25 cellular contexts compared by ENCODE assay signal in genomic region chr22:44460287-44461082, GRCh38. TPM values are rescaled to one million over a fixed set of nuclear protein-coding genes. Genes with fewer than 3 reads are reported as not detected.
A peak's percentile ranks its signal among the peaks of the same experiment; 100 is the strongest.
DNase-seq lines count a peak whose midpoint lies in the region; ATAC-seq lines count a peak whose summit lies in the region.
"Had no signal": no experiment of that assay in that cellular context is flagged by ENCODE, and none has a peak within 500 bp of the region (broad histone marks: within the 10 kb centered on the region; RNA-seq: fewer than 3 reads in every experiment).

No MANE protein-coding gene starts in this region.

- DNase-seq in activated T-cell treated with anti-CD3 and anti-CD28 coated beads for 4 hours (peak; percentile 14), RPMI8226 (peak; percentile 37), HuH-7 (ENCODE audit: low spot score) (no peak), NCI-H1105 treated with DMSO at 0.1 percent for 48 hours (lab: John Stamatoyannopoulos, UW) (no peak), SJCRH30 (no peak)
- no peak for DNase-seq in activated T-cell treated with anti-CD3 and anti-CD28 coated beads, Interleukin-2, amount 50 U/mL, for 1 hour
- peak; percentile 27 for DNase-seq in activated naive CD8-positive, alpha-beta T cell treated with anti-CD3 and anti-CD28 coated beads for 36 hours
- DNase-seq in stimulated activated effector memory CD8-positive, alpha-beta T cell treated with anti-CD3 and anti-CD28 coated beads, Interleukin-12 subunit alpha, Interleukin-12 subunit beta, amount 100 ng/mL, for 72 hours (ENCODE audit: low spot score in 2 of 2), result peak in 1 of 2 donors; percentile 40
- DNase-seq: amygdala; CD4-positive, alpha-beta T cell; DMS53; effector CD8-positive, alpha-beta T cell; HFFc6; mammary epithelial cell; NCI-H1436; NCI-H2171; NCI-H748 treated with DMSO at 0.1 percent for 48 hours; PC-3; T-helper 9 cell; thyroid gland had no signal

- peak; percentile 41 for ATAC-seq in stimulated activated effector memory CD8-positive, alpha-beta T cell treated with anti-CD3 and anti-CD28 coated beads, Interleukin-12 subunit alpha, Interleukin-12 subunit beta, amount 100 ng/mL, for 72 hours
- ATAC-seq: naive thymus-derived CD8-positive, alpha-beta T cell; PC-3 had no signal

- H3K36me3 Mint-ChIP-seq in activated naive CD8-positive, alpha-beta T cell treated with anti-CD3 and anti-CD28 coated beads for 36 hours, result peaks cover 5% of the 10 kb centered on the region
- H3K36me3 Mint-ChIP-seq in stimulated activated effector memory CD8-positive, alpha-beta T cell treated with anti-CD3 and anti-CD28 coated beads, Interleukin-12 subunit alpha, Interleukin-12 subunit beta, amount 100 ng/mL, for 72 hours, result peaks cover 6% of the 10 kb centered on the region

- no peak overlapping the region for H3K4me3 Mint-ChIP-seq in activated naive CD8-positive, alpha-beta T cell treated with anti-CD3 and anti-CD28 coated beads for 36 hours
- no peak overlapping the region for H3K4me3 Mint-ChIP-seq in stimulated activated effector memory CD8-positive, alpha-beta T cell treated with anti-CD3 and anti-CD28 coated beads, Interleukin-12 subunit alpha, Interleukin-12 subunit beta, amount 100 ng/mL, for 72 hours
- H3K4me3 Mint-ChIP-seq: activated T-cell treated with anti-CD3 and anti-CD28 coated beads, Interleukin-2, amount 50 U/mL, for 72 hours; CD4-positive, alpha-beta T cell; central memory CD8-positive, alpha-beta T cell; HFFc6; naive thymus-derived CD8-positive, alpha-beta T cell had no signal

- H3K4me1 ChIP-seq in SJCRH30, result no peaks in the 10 kb centered on the region
- H3K4me1 ChIP-seq: SJSA1, thyroid gland had no signal

- no peak overlapping the region for H3K27ac ChIP-seq in SJCRH30
- H3K27ac ChIP-seq: SJSA1, skin epidermis, thyroid gland had no signal

- peak overlapping the region; percentile 51 for H3K27ac Mint-ChIP-seq in activated naive CD8-positive, alpha-beta T cell treated with anti-CD3 and anti-CD28 coated beads for 36 hours
- H3K27ac Mint-ChIP-seq in stimulated activated effector memory CD8-positive, alpha-beta T cell treated with anti-CD3 and anti-CD28 coated beads, Interleukin-12 subunit alpha, Interleukin-12 subunit beta, amount 100 ng/mL, for 72 hours, result peak overlapping the region; percentile 26
- H3K27ac Mint-ChIP-seq: activated T-cell treated with anti-CD3 and anti-CD28 coated beads, Interleukin-2, amount 50 U/mL, for 72 hours; CD4-positive, alpha-beta T cell; HFFc6 had no signal

- no peaks in the 10 kb centered on the region for H3K36me3 ChIP-seq in SJCRH30
- H3K36me3 ChIP-seq: SJSA1, thyroid gland had no signal

- no peaks in the 10 kb centered on the region for H3K9me3 ChIP-seq in SJCRH30 (replicated peaks)
- H3K9me3 ChIP-seq: SJSA1, thyroid gland had no signal

- no peak overlapping the region for H3K4me3 ChIP-seq in SJCRH30
- H3K4me3 ChIP-seq: SJSA1, skin epidermis, thyroid gland had no signal

- H3K9me3 Mint-ChIP-seq in activated naive CD8-positive, alpha-beta T cell treated with anti-CD3 and anti-CD28 coated beads for 36 hours, result peaks cover 11% of the 10 kb centered on the region
- peaks cover 6% of the 10 kb centered on the region for H3K9me3 Mint-ChIP-seq in stimulated activated effector memory CD8-positive, alpha-beta T cell treated with anti-CD3 and anti-CD28 coated beads, Interleukin-12 subunit alpha, Interleukin-12 subunit beta, amount 100 ng/mL, for 72 hours
- H3K9me3 Mint-ChIP-seq: HFFc6 had no signal

- H3K4me1 Mint-ChIP-seq in activated naive CD8-positive, alpha-beta T cell treated with anti-CD3 and anti-CD28 coated beads for 36 hours, result peaks cover 27% of the 10 kb centered on the region
- H3K4me1 Mint-ChIP-seq in stimulated activated effector memory CD8-positive, alpha-beta T cell treated with anti-CD3 and anti-CD28 coated beads, Interleukin-12 subunit alpha, Interleukin-12 subunit beta, amount 100 ng/mL, for 72 hours, result peaks cover 36% of the 10 kb centered on the region

- H3K27me3 ChIP-seq in SJCRH30, result no peaks in the 10 kb centered on the region; the same call in 1 of the 2 replicates
- H3K27me3 ChIP-seq: SJSA1, thyroid gland had no signal

- no peaks in the 10 kb centered on the region for H3K27me3 Mint-ChIP-seq in activated naive CD8-positive, alpha-beta T cell treated with anti-CD3 and anti-CD28 coated beads for 36 hours
- H3K27me3 Mint-ChIP-seq: CD4-positive, alpha-beta T cell; central memory CD8-positive, alpha-beta T cell had no signal

RNA-seq across cellular contexts. Expression of gene RTL6, which starts 37.5 kb away (rescaled TPM):
- 10 to 100 TPM; 13.6 to 14.2 TPM for total RNA-seq in activated naive CD8-positive, alpha-beta T cell treated with anti-CD3 and anti-CD28 coated beads for 36 hours
- total RNA-seq in SJCRH30 (2014; rRNA removed; shearing (Covaris generic)), result 17.0 and 17.3 TPM in 2 replicates

Comparison
In these comparisons a context has a peak if more than half of its experiments do, and no peak if none do; other contexts are left out.
1. DNase-seq: peak in activated T-cell treated with anti-CD3 and anti-CD28 coated beads for 4 hours (single experiment), RPMI8226 (single experiment) and activated naive CD8-positive, alpha-beta T cell treated with anti-CD3 and anti-CD28 coated beads for 36 hours (single experiment); none in activated T-cell treated with anti-CD3 and anti-CD28 coated beads, Interleukin-2, amount 50 U/mL, for 1 hour (single experiment), HuH-7 (single experiment), NCI-H1105 treated with DMSO at 0.1 percent for 48 hours (single experiment) and SJCRH30 (0 of 2).